In the genomic region with DNA sequence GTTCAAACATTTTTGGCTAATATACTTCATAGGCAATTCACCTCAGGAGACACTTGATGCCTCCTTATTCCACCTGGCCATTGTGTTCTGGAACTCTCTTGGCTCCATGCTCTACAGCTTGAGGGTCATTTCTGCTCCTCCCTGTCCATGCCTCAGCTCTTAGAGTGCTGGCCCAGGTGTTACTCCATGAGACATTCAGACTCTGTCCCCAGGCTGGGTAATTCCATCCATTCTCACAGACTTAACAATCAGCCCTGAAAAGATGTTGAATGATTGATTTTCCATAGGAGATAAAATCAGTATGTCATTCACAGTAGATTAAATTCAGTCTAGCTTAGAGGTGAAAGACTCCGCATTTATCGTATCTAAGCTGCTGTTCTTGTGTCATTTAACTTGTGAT, we compare ENCODE assay signal across 1 cellular context.
TF ChIP-seq lines count a peak whose summit lies in the region.

No MANE protein-coding gene starts in this region.

TF ChIP-seq in neural cell, 6 proteins besides CTCF, POLR2A, EP300 and RAD21 (continued from another document):
- TF ChIP-seq MXI1 (conservative IDR thresholded peaks at IDR 0.05; ENCODE audit: poor library complexity, severe bottlenecking) (no peak), SMC3 (conservative IDR thresholded peaks at IDR 0.05; ENCODE audit: poor library complexity) (no peak), EZH2 (IDR thresholded peaks at IDR 0.05; ENCODE audit: borderline replicate concordance, insufficient read depth, low read length, poor library complexity, severe bottlenecking) (no peak), POLR2AphosphoS5 (IDR thresholded peaks at IDR 0.05) (no peak)
